Comparison of ENCODE assay signal across 27 cellular contexts in the genomic region with DNA sequence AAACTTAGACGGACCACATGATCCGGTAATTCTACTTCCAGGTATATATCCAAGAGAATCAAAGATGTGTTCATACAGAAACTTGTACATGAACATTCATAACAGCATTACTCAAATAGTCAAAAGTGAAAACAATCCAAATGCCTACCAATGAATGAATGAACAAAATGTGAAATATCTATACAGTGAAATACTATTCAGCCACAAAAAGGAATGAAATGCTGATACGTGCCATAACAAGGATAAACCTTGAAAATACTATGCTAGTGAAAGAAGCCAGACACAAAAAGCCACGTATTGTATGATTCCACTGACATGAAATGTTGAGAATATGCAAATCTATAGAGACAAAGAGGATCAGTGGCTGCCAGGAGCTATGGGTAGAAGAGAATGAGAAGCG.
"Had no signal": no experiment of that assay in that cellular context is flagged by ENCODE, and none has a peak within 500 bp of the region (broad histone marks: within the 10 kb centered on the region; RNA-seq: fewer than 3 reads in every experiment).

No MANE protein-coding gene starts in this region.

- H3K9me3 Mint-ChIP-seq: dendritic cell treated with granulocyte-macrophage colony-stimulating factor and Interleukin-4, amounts not matched to agents 40 ng/mL and 50 ng/mL, for 4 days; effector memory CD8-positive, alpha-beta T cell; endodermal cell had no signal

- ATAC-seq: effector memory CD8-positive, alpha-beta T cell; esophagus mucosa; foreskin keratinocyte; gastrocnemius medialis; gastroesophageal sphincter; heart left ventricle; heart right ventricle had no signal

- H3K9me3 ChIP-seq: colonic mucosa, esophagus muscularis mucosa, esophagus squamous epithelium, gastrocnemius medialis, gastroesophageal sphincter, heart left ventricle, heart right ventricle had no signal

- DNase-seq: colonic mucosa; cortex of kidney; dermis blood vessel endothelial cell; dorsolateral prefrontal cortex; effector CD4-positive, alpha-beta T cell; effector CD8-positive, alpha-beta T cell; effector memory CD4-positive, alpha-beta T cell; effector memory CD8-positive, alpha-beta T cell; endodermal cell; erythroblast; esophagus squamous epithelium; foreskin fibroblast; foreskin keratinocyte; foreskin melanocyte; gastrocnemius medialis; glutamatergic neuron; heart left ventricle; heart right ventricle had no signal

- H3K27me3 Mint-ChIP-seq: dendritic cell treated with granulocyte-macrophage colony-stimulating factor and Interleukin-4, amounts not matched to agents 40 ng/mL and 50 ng/mL, for 4 days; effector memory CD8-positive, alpha-beta T cell had no signal

- H3K27me3 ChIP-seq: colonic mucosa, dorsolateral prefrontal cortex, esophagus muscularis mucosa, esophagus squamous epithelium, foreskin keratinocyte, gastrocnemius medialis, gastroesophageal sphincter, heart left ventricle, heart right ventricle had no signal

- H3K4me1 Mint-ChIP-seq: endodermal cell had no signal

- H3K27ac ChIP-seq: colonic mucosa, coronary artery, dorsolateral prefrontal cortex, epithelial cell of prostate, esophagus muscularis mucosa, esophagus squamous epithelium, foreskin keratinocyte, gastrocnemius medialis, gastroesophageal sphincter, heart left ventricle, heart right ventricle had no signal

- H3K4me1 ChIP-seq: colonic mucosa, esophagus muscularis mucosa, esophagus squamous epithelium, foreskin keratinocyte, gastroesophageal sphincter, heart left ventricle, heart right ventricle had no signal

- H3K27ac Mint-ChIP-seq: dendritic cell treated with granulocyte-macrophage colony-stimulating factor and Interleukin-4, amounts not matched to agents 40 ng/mL and 50 ng/mL, for 4 days; effector memory CD8-positive, alpha-beta T cell; endodermal cell had no signal

- FAIRE-seq: colon, endothelial cell of umbilical vein, frontal cortex had no signal

- H3K4me3 ChIP-seq: colonic mucosa, coronary artery, dorsolateral prefrontal cortex, esophagus muscularis mucosa, esophagus squamous epithelium, gastrocnemius medialis, gastroesophageal sphincter, heart left ventricle, heart right ventricle had no signal

- H3K36me3 ChIP-seq: colonic mucosa had no signal

- H3K4me3 Mint-ChIP-seq: dendritic cell treated with granulocyte-macrophage colony-stimulating factor and Interleukin-4, amounts not matched to agents 40 ng/mL and 50 ng/mL, for 4 days; effector memory CD8-positive, alpha-beta T cell; endodermal cell had no signal
